ENCODE assay signal across 9 cellular contexts in genomic region chr12:92147491-92147890, GRCh38. TPM values are rescaled to one million over a fixed set of nuclear protein-coding genes. Genes with fewer than 3 reads are reported as not detected.
DNase-seq lines count a peak whose midpoint lies in the region; TF ChIP-seq lines count a peak whose summit lies in the region.
"Had no signal": no experiment of that assay in that cellular context is flagged by ENCODE, and none has a peak within 500 bp of the region (broad histone marks: within the 10 kb centered on the region; RNA-seq: fewer than 3 reads in every experiment).

No MANE protein-coding gene starts in this region.

- H3K27ac ChIP-seq in rectal smooth muscle tissue (ENCODE audit: low read depth, low read length) = peak overlapping the region; percentile 11
- H3K27ac ChIP-seq in sigmoid colon = peak overlapping the region in 2 of 4 donors; percentile 98 to 99

- peak overlapping the region; percentile 77 for H3K9ac ChIP-seq in Loucy (ENCODE audit: low read depth, low read length, poor library complexity, severe bottlenecking)
- H3K9ac ChIP-seq in rectal smooth muscle tissue (ENCODE audit: low read length) = no peak overlapping the region

- peaks cover 25% of the 10 kb centered on the region for H4K20me1 ChIP-seq in Loucy (ENCODE audit: insufficient read depth, low read length, poor library complexity, severe bottlenecking)

- H2AFZ ChIP-seq in Loucy (ENCODE audit: low read length) = no peak overlapping the region

- TF ChIP-seq POLR2A in sigmoid colon (IDR thresholded peaks at IDR 0.05) = no peak

- TF ChIP-seq CTCF in Loucy (conservative IDR thresholded peaks at IDR 0.05; ENCODE audit: low read length) (no peak), epithelial cell of esophagus (IDR thresholded peaks at IDR 0.05; ENCODE audit: insufficient read depth, low read depth, low read length, missing control alignments) (no peak), sigmoid colon (IDR thresholded peaks at IDR 0.05) (no peak)

- H3K27me3 ChIP-seq in Loucy (ENCODE audit: insufficient read depth, low read length, poor library complexity, severe bottlenecking) (peaks cover 5% of the 10 kb centered on the region), rectal smooth muscle tissue (ENCODE audit: control insufficient read depth, insufficient read depth, low read length) (no peaks in the 10 kb centered on the region), sigmoid colon (no peaks in the 10 kb centered on the region)

- intact Hi-C loops in sigmoid colon (cut with DNase I) = loop anchor here (2.0 to 10.0 kb wide), 6 partner anchors 75 to 767 kb away; no protein-coding TSS in a partner anchor

- no peaks in the 10 kb centered on the region for H3F3A ChIP-seq in Loucy (ENCODE audit: low read depth)

- WGBS in sigmoid colon, 2 donors = 48 to 86% methylated on average over 3 of the region's 3 CpGs

- no peaks in the 10 kb centered on the region for H3K9me2 ChIP-seq in Loucy (replicated peaks; ENCODE audit: low read depth, low read length)

- peak; percentile 31 for DNase-seq in G401 (ENCODE audit: low spot score)
- DNase-seq in epithelial cell of esophagus (ENCODE audit: low read depth) = peak; percentile 45
- no peak for DNase-seq in activated CD8-positive, alpha-beta memory T cell treated with anti-CD3 and anti-CD28 coated beads, Interleukin-2, amount 50 U/mL, for 48 hours
- no peak for DNase-seq in AG08396 (ENCODE audit: low spot score)
- DNase-seq in sigmoid colon = no peak
- no peak for DNase-seq in activated CD8-positive, alpha-beta memory T cell treated with anti-CD3 and anti-CD28 coated beads for 24 hours
- DNase-seq: NCI-H2107 had no signal

- TF ChIP-seq EP300 in sigmoid colon (IDR thresholded peaks at IDR 0.05) = no peak

- H3K36me3 ChIP-seq in Loucy (ENCODE audit: insufficient read depth, low read length) (peaks cover 10% of the 10 kb centered on the region; the same call in 1 of the 2 replicates), rectal smooth muscle tissue (ENCODE audit: control insufficient read depth, insufficient read depth, low read length) (peaks cover 4% of the 10 kb centered on the region), sigmoid colon (peaks cover 0 to 16% (median 6%) of the 10 kb centered on the region in 4 donors)

- H3K4me3 ChIP-seq in Loucy (ENCODE audit: low read length, poor library complexity, severe bottlenecking) (no peak overlapping the region), epithelial cell of esophagus (ENCODE audit: low read length) (peak overlapping the region; percentile 83), rectal smooth muscle tissue (ENCODE audit: low read length) (no peak overlapping the region), sigmoid colon (peak overlapping the region in 2 of 4 donors; percentile 90 to 93)

- H3K4me1 ChIP-seq in Loucy (ENCODE audit: insufficient read depth, low read length, poor library complexity, severe bottlenecking) (peaks cover 24% of the 10 kb centered on the region), rectal smooth muscle tissue (ENCODE audit: control insufficient read depth, insufficient read depth, low read length) (no peaks in the 10 kb centered on the region), sigmoid colon (peaks cover 0 to 13% (median 3%) of the 10 kb centered on the region in 4 donors)

- H3K79me2 ChIP-seq in Loucy (ENCODE audit: insufficient read depth, low read length) = peaks cover 31% of the 10 kb centered on the region

- in situ Hi-C loops in G401 (cut with HindIII; ENCODE audit: low sequenced_read_pairs) = no loop called here

- H3K4me2 ChIP-seq in Loucy (ENCODE audit: low read depth, low read length, poor library complexity, severe bottlenecking) = peak overlapping the region; percentile 88

- H3K9me3 ChIP-seq in Loucy (ENCODE audit: insufficient read depth, low read depth, low read length) (no peaks in the 10 kb centered on the region), sigmoid colon (no peaks in the 10 kb centered on the region)

RNA-seq across cellular contexts. Expression of gene BTG1, which starts 1.8 kb away (rescaled TPM):
- 0.10 and 0.68 TPM in 2 replicates for total RNA-seq in G401 (2014; rRNA removed; shearing (Covaris generic))
- total RNA-seq in sigmoid colon = 10 to 100 TPM; 41.0 to 62.9 (median 49.5) TPM
- 10 to 100 TPM; 51.7 to 82.3 (median 57.3) TPM for polyA plus RNA-seq in sigmoid colon

Comparison
In these comparisons a context has a peak if more than half of its experiments do, and no peak if none do; other contexts are left out.
1. DNase-seq: peak in G401 (single experiment) and epithelial cell of esophagus (single experiment); none in activated CD8-positive, alpha-beta memory T cell treated with anti-CD3 and anti-CD28 coated beads, Interleukin-2, amount 50 U/mL, for 48 hours (single experiment), AG08396 (single experiment), sigmoid colon (single experiment) and activated CD8-positive, alpha-beta memory T cell treated with anti-CD3 and anti-CD28 coated beads for 24 hours (single experiment).
2. RNA of gene BTG1, which starts 1.8 kb away (total RNA-seq): 41.0 to 62.9 TPM in sigmoid colon; 0.10 to 0.68 TPM in G401; every median in the first group is over 10 times any median in the second.